ENCODE assay signal across 12 cellular contexts in genomic region chr1:203178083-203178482, GRCh38. TPM values are rescaled to one million over a fixed set of nuclear protein-coding genes. Genes with fewer than 3 reads are reported as not detected.
DNase-seq lines count a peak whose midpoint lies in the region; FAIRE-seq and TF ChIP-seq lines count a peak whose summit lies in the region.
"Had no signal": no experiment of that assay in that cellular context is flagged by ENCODE, and none has a peak within 500 bp of the region (broad histone marks: within the 10 kb centered on the region; RNA-seq: fewer than 3 reads in every experiment).

No MANE protein-coding gene starts in this region.

- DNase-seq in activated effector memory CD4-positive, alpha-beta T cell treated with anti-CD3 and anti-CD28 coated beads, Interleukin-2, amount 50 U/mL, for 16 hours: peak; percentile 44
- no peak for DNase-seq in activated effector memory CD4-positive, alpha-beta T cell treated with Interleukin-2 at 50 U/mL for 16 hours
- DNase-seq in RCC 7860 (ENCODE audit: low spot score): peak; percentile 68
- DNase-seq in iPS-NIHi7 (ENCODE audit: extremely low spot score): peak; percentile 71
- no peak for DNase-seq in testis
- no peak for DNase-seq in Calu3
- DNase-seq in NCI-H446 treated with DMSO at 0.1 percent for 48 hours (lab: John Stamatoyannopoulos, UW): no peak
- no peak for DNase-seq in NCI-H2196 (lab: John Stamatoyannopoulos, UW; ENCODE audit: unreplicated experiment)
- DNase-seq: right cardiac atrium had no signal

- H3K27me3 Mint-ChIP-seq in Calu3 (ENCODE audit: unreplicated experiment): peaks cover 95% of the 10 kb centered on the region

- CTCF ChIA-PET in Calu3 (lab: Charles Lee): no interaction called here

- no peaks in the 10 kb centered on the region for H3K9me3 Mint-ChIP-seq in Calu3 (ENCODE audit: low read depth, unreplicated experiment)
- H3K9me3 Mint-ChIP-seq: memory B cell had no signal

- no peak for TF ChIP-seq POLR2A in testis (IDR thresholded peaks at IDR 0.05)

- FAIRE-seq in RCC 7860 (lab: Jason Lieb, UNC): peak; percentile 64

- no peaks in the 10 kb centered on the region for H3K36me3 ChIP-seq in testis (ENCODE audit: low read depth, missing control alignments)

- intact Hi-C loops in testis (cut with DNase I; ENCODE audit: low total_unique reads) (no loop called here), Calu3 (cut with micrococcal nuclease; ENCODE audit: unreplicated experiment) (no loop called here)

- no peaks in the 10 kb centered on the region for H3K27me3 ChIP-seq in testis

- no peaks in the 10 kb centered on the region for H3K9me3 ChIP-seq in testis

- TF ChIP-seq CTCF in testis (IDR thresholded peaks at IDR 0.05) (no peak), Calu3 (IDR thresholded peaks at IDR 0.05; ENCODE audit: unreplicated experiment) (no peak)

- no peak overlapping the region for H3K27ac Mint-ChIP-seq in Calu3 (ENCODE audit: unreplicated experiment)
- H3K27ac Mint-ChIP-seq: memory B cell had no signal

- no peaks in the 10 kb centered on the region for H3K4me1 Mint-ChIP-seq in Calu3 (ENCODE audit: low read depth, unreplicated experiment)

- no peaks in the 10 kb centered on the region for H3K36me3 Mint-ChIP-seq in Calu3 (ENCODE audit: insufficient read depth, unreplicated experiment)
- H3K36me3 Mint-ChIP-seq: memory B cell had no signal

- no peak overlapping the region for H3K27ac ChIP-seq in testis

- peaks cover 31% of the 10 kb centered on the region for H3K4me1 ChIP-seq in testis

- BruUV-seq in Calu3 (replicated peaks; lab: Mats Ljungman, UMichigan): no TSS peak

- no peak overlapping the region for H3K4me3 ChIP-seq in testis

- 73 to 91% methylated on average over 5 of the region's 5 CpGs for whole genome bisulfite sequencing in testis, 2 donors

- H3K4me3 Mint-ChIP-seq in Calu3 (ENCODE audit: low read depth, unreplicated experiment): no peak overlapping the region
- H3K4me3 Mint-ChIP-seq: memory B cell had no signal

RNA-seq across cellular contexts. Expression of gene MYBPH, which starts 2.5 kb away (rescaled TPM):
- total RNA-seq in testis (under 1 TPM; 0.16 to 0.25 TPM), Calu3 (2022) (not detected in 2 replicates)
- 2.9 TPM for polyA plus RNA-seq in testis (ENCODE audit: insufficient read depth, low read depth, low replicate concordance)
- total RNA-seq: right cardiac atrium, Right ventricle myocardium superior, temporal lobe had no signal

RNA-seq across cellular contexts. Expression of gene CHI3L1, which starts 8.4 kb away (rescaled TPM):
- total RNA-seq in testis (1 to 10 TPM; 2.0 to 6.6 TPM), Calu3 (2022) (not detected in 2 replicates)
- 35.5 TPM for polyA plus RNA-seq in testis (ENCODE audit: insufficient read depth, low read depth, low replicate concordance)

RNA-seq across cellular contexts. Expression of gene ADORA1, which starts 50.6 kb away (rescaled TPM):
- 10 to 100 TPM; 43.2 to 68.6 TPM for total RNA-seq in testis
- polyA plus RNA-seq in testis (ENCODE audit: insufficient read depth, low read depth, low replicate concordance): 61.9 TPM
- total RNA-seq in Calu3 (2022): 1.5 and 1.7 TPM in 2 replicates

RNA-seq across cellular contexts. Expression of gene CHIT1, which starts 51.4 kb away (rescaled TPM):
- total RNA-seq in testis (under 1 TPM; 0.08 to 0.62 TPM), Calu3 (2022) (not detected in 2 replicates)
- polyA plus RNA-seq in testis (ENCODE audit: insufficient read depth, low read depth, low replicate concordance): 9.9 TPM

Comparison
In these comparisons a context has a peak if more than half of its experiments do, and no peak if none do; other contexts are left out.
1. DNase-seq: peak in activated effector memory CD4-positive, alpha-beta T cell treated with anti-CD3 and anti-CD28 coated beads, Interleukin-2, amount 50 U/mL, for 16 hours (single experiment), RCC 7860 (single experiment) and iPS-NIHi7 (single experiment); none in activated effector memory CD4-positive, alpha-beta T cell treated with Interleukin-2 at 50 U/mL for 16 hours (single experiment), testis (single experiment), Calu3 (single experiment), NCI-H446 treated with DMSO at 0.1 percent for 48 hours (single experiment) and NCI-H2196 (single experiment).
2. RNA of gene ADORA1, which starts 50.6 kb away (total RNA-seq): 43.2 to 68.6 TPM in testis; 1.5 to 1.7 TPM in Calu3; every median in the first group is over 10 times any median in the second.